In the genomic region with DNA sequence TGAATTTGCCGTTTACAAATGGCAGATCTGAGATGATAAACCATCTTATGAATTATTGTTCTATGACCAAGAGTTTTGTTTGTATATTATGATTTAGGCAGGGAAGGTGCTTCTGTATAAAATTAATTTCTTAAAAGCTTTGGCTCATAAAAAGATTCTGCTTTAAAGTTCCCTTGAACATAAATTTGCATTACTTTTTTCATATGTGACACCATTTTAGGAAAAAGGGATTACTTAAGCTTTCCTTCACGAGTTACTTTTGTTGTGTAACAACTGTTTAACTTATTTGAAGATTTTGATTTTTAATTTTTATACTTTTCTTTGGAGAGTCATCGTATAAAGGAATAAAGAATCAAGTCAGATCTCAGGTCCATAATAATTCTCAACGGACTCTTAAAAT, we compare ENCODE assay signal across 2 cellular contexts.
TF ChIP-seq lines count a peak whose summit lies in the region.

No MANE protein-coding gene starts in this region.

TF ChIP-seq in SK-N-SH, 30 proteins besides CTCF, POLR2A, EP300 and RAD21 (continued from another document):
- TF ChIP-seq USF2 (IDR thresholded peaks at IDR 0.05; ENCODE audit: borderline replicate concordance, low read depth, low read length) (no peak), RXRA (IDR thresholded peaks at IDR 0.05; ENCODE audit: borderline replicate concordance, low read depth) (no peak), ZBTB33 (IDR thresholded peaks at IDR 0.05; ENCODE audit: borderline replicate concordance, low read depth) (no peak), SMC3 (IDR thresholded peaks at IDR 0.05; ENCODE audit: low read depth, low read length) (no peak), MEF2A (IDR thresholded peaks at IDR 0.05; ENCODE audit: borderline replicate concordance, low read depth) (no peak), TAF1 (IDR thresholded peaks at IDR 0.05; ENCODE audit: borderline replicate concordance, low read depth, low read length) (no peak), TCF12 (IDR thresholded peaks at IDR 0.05) (no peak), ELF1 (IDR thresholded peaks at IDR 0.05) (no peak), TEAD4 (IDR thresholded peaks at IDR 0.05; ENCODE audit: borderline replicate concordance, insufficient read depth) (no peak), FOXM1 (IDR thresholded peaks at IDR 0.05; ENCODE audit: low read depth) (no peak), GABPA (IDR thresholded peaks at IDR 0.05; ENCODE audit: low read depth) (no peak), MXI1 (IDR thresholded peaks at IDR 0.05; ENCODE audit: low read depth, low read length) (no peak)
- TF ChIP-seq, protein P1, sequence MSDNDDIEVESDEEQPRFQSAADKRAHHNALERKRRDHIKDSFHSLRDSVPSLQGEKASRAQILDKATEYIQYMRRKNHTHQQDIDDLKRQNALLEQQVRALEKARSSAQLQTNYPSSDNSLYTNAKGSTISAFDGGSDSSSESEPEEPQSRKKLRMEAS (IDR thresholded peaks at IDR 0.05; ENCODE audit: low read depth) = no peak

TF ChIP-seq in SK-N-SH treated with all-trans-retinoic acid at 6 μM for 48 hours, 23 proteins besides CTCF, POLR2A, EP300 and RAD21 (continued from another document):
- TF ChIP-seq PATZ1 (CRISPR knock-in tag; IDR thresholded peaks at IDR 0.05; ENCODE audit: borderline replicate concordance) = no peak
- no peak for TF ChIP-seq ZNF8 (CRISPR knock-in tag; IDR thresholded peaks at IDR 0.05)
- TF ChIP-seq TCF4 (CRISPR knock-in tag; IDR thresholded peaks at IDR 0.05; ENCODE audit: borderline replicate concordance) = no peak
- no peak for TF ChIP-seq TSHZ2 (CRISPR knock-in tag; IDR thresholded peaks at IDR 0.05)
- TF ChIP-seq ZNF70 (CRISPR knock-in tag; IDR thresholded peaks at IDR 0.05) = no peak
- no peak for TF ChIP-seq ESRRG (CRISPR knock-in tag; IDR thresholded peaks at IDR 0.05)
- TF ChIP-seq CSRNP3 (CRISPR knock-in tag; IDR thresholded peaks at IDR 0.05) = no peak
- no peak for TF ChIP-seq ZFP30 (CRISPR knock-in tag; IDR thresholded peaks at IDR 0.05)
- no peak for TF ChIP-seq ZFP3 (CRISPR knock-in tag; IDR thresholded peaks at IDR 0.05)
